13 cellular contexts compared by ENCODE assay signal in genomic region chr16:2517954-2518605, GRCh38. TPM values are rescaled to one million over a fixed set of nuclear protein-coding genes. Genes with fewer than 3 reads are reported as not detected.
A peak's percentile ranks its signal among the peaks of the same experiment; 100 is the strongest.
DNase-seq lines count a peak whose midpoint lies in the region; ATAC-seq and TF ChIP-seq lines count a peak whose summit lies in the region.
"Had no signal": no experiment of that assay in that cellular context is flagged by ENCODE, and none has a peak within 500 bp of the region (broad histone marks: within the 10 kb centered on the region; RNA-seq: fewer than 3 reads in every experiment).

No MANE protein-coding gene starts in this region.

- H3K4me3 ChIP-seq in AG04450 (ENCODE audit: low read depth, low read length) (no peak overlapping the region), HL-60 (replicated peaks; ENCODE audit: insufficient read depth, low read length) (no peak overlapping the region), parathyroid adenoma (ENCODE audit: low read depth, low read length) (no peak overlapping the region), H7 (ENCODE audit: insufficient read depth, low read depth, low read length) (no peak overlapping the region)
- H3K4me3 ChIP-seq: lung, SJCRH30 had no signal

- peak overlapping the region; percentile 2 for H3K4me2 ChIP-seq in parathyroid adenoma (ENCODE audit: low read length)

- peaks cover 21% of the 10 kb centered on the region for H3K36me3 Mint-ChIP-seq in endothelial cell (ENCODE audit: low read depth, unreplicated experiment)

- peaks cover 40% of the 10 kb centered on the region for H3K4me1 ChIP-seq in parathyroid adenoma

- DNase-seq in AG04450 (ENCODE audit: low read depth, low spot score) (no peak), HL-60 (ENCODE audit: low read depth in 1 of 2, low spot score in 1 of 2) (no peak), endothelial cell (ENCODE audit: low spot score) (no peak), H7 (no peak), NCI-H2081 treated with DMSO at 0.1 percent for 48 hours (lab: John Stamatoyannopoulos, UW) (no peak)
- DNase-seq: activated CD4-positive, alpha-beta T cell treated with anti-CD3 and anti-CD28 coated beads for 4 hours; SJCRH30 had no signal

- TF ChIP-seq CTCF in AG04450 (IDR thresholded peaks at IDR 0.05; ENCODE audit: low read depth, low read length), result no peak
- TF ChIP-seq CTCF in HL-60 (IDR thresholded peaks at IDR 0.05; ENCODE audit: insufficient read depth, low read length), result no peak
- no peak for TF ChIP-seq CTCF in endothelial cell (IDR thresholded peaks at IDR 0.05; ENCODE audit: unreplicated experiment)
- no peak for TF ChIP-seq CTCF in parathyroid adenoma (IDR thresholded peaks at IDR 0.05)

- no peak overlapping the region for H3K9ac ChIP-seq in parathyroid adenoma
- H3K9ac ChIP-seq: KMS-11 had no signal

- H3K27me3 ChIP-seq in AG04450 (ENCODE audit: control insufficient read depth, insufficient read depth, low read length), result no peaks in the 10 kb centered on the region
- no peaks in the 10 kb centered on the region for H3K27me3 ChIP-seq in HL-60 (ENCODE audit: insufficient read depth, poor library complexity, severe bottlenecking)
- no peaks in the 10 kb centered on the region for H3K27me3 ChIP-seq in parathyroid adenoma (ENCODE audit: control insufficient read depth, insufficient read depth, low read length)
- H3K27me3 ChIP-seq in H7 (ENCODE audit: control insufficient read depth, insufficient read depth, low read length), result no peaks in the 10 kb centered on the region
- H3K27me3 ChIP-seq: SJCRH30 had no signal

- H3K79me2 ChIP-seq in parathyroid adenoma, result peaks cover 53% of the 10 kb centered on the region

- H3K36me3 ChIP-seq in parathyroid adenoma (ENCODE audit: control insufficient read depth, insufficient read depth, low read length) (no peaks in the 10 kb centered on the region), H7 (replicated peaks; ENCODE audit: control insufficient read depth, insufficient read depth, low read length) (no peaks in the 10 kb centered on the region)
- H3K36me3 ChIP-seq: SJCRH30 had no signal

- peaks cover 36% of the 10 kb centered on the region for H3K27me3 Mint-ChIP-seq in endothelial cell (ENCODE audit: unreplicated experiment)

- CTCF ChIA-PET in AG04450 (lab: Charles Lee), result no interaction called here

- no peak overlapping the region for H3K27ac Mint-ChIP-seq in endothelial cell (ENCODE audit: unreplicated experiment)

- H3K9me3 Mint-ChIP-seq in endothelial cell (ENCODE audit: unreplicated experiment), result no peaks in the 10 kb centered on the region

- ATAC-seq in GM19395 (IDR thresholded peaks at IDR 0.05; ENCODE audit: unreplicated experiment), result no peak
- ATAC-seq in HG02938 (IDR thresholded peaks at IDR 0.05; ENCODE audit: unreplicated experiment), result no peak

- POLR2A ChIA-PET in AG04450 (lab: Yijun Ruan, JAX), result no interaction called here

- H3K9me3 ChIP-seq in AG04450 (ENCODE audit: control insufficient read depth, insufficient read depth, low read length) (peaks cover 4% of the 10 kb centered on the region; the same call in 1 of the 2 replicates), parathyroid adenoma (ENCODE audit: control insufficient read depth, low read length) (no peaks in the 10 kb centered on the region)
- H3K9me3 ChIP-seq: SJCRH30 had no signal

- peaks cover 44% of the 10 kb centered on the region for H3K4me1 Mint-ChIP-seq in endothelial cell (ENCODE audit: unreplicated experiment)

- H3K27ac ChIP-seq in AG04450 (ENCODE audit: low read depth, low read length) (peak overlapping the region; percentile 39), HL-60 (replicated peaks) (peak overlapping the region; percentile 86), parathyroid adenoma (no peak overlapping the region)
- H3K27ac ChIP-seq: KMS-11, SJCRH30 had no signal

- H3K4me3 Mint-ChIP-seq in endothelial cell (ENCODE audit: unreplicated experiment), result peak overlapping the region; percentile 73

- H2AFZ ChIP-seq in parathyroid adenoma, result no peak overlapping the region

RNA-seq across cellular contexts. Expression of gene AMDHD2, which starts 2.1 kb away (rescaled TPM):
- polyA plus RNA-seq in AG04450 (2011; rRNA removed), result 7.7 and 11.9 TPM in 2 replicates
- 8.0 and 11.3 TPM in 2 replicates for polyA minus RNA-seq in AG04450 (2011; rRNA and poly(A)+ RNA removed)
- 53.3 TPM for total RNA-seq in endothelial cell (ENCODE audit: unreplicated experiment)
- total RNA-seq in H7 (2014; rRNA removed; shearing (Covaris generic)), result 50.5 and 62.3 TPM in 2 replicates

RNA-seq across cellular contexts. Expression of gene ATP6V0C, which starts 4.3 kb away (rescaled TPM):
- 11.0 and 19.9 TPM in 2 replicates for polyA plus RNA-seq in AG04450 (2011; rRNA removed)
- 25.0 and 32.3 TPM in 2 replicates for polyA minus RNA-seq in AG04450 (2011; rRNA and poly(A)+ RNA removed)
- total RNA-seq in endothelial cell (ENCODE audit: unreplicated experiment), result 157 TPM
- 40.5 and 56.4 TPM in 2 replicates for total RNA-seq in H7 (2014; rRNA removed; shearing (Covaris generic))

RNA-seq across cellular contexts. Expression of gene CEMP1, which starts 13.1 kb away (rescaled TPM):
- polyA plus RNA-seq in AG04450 (2011; rRNA removed), result not detected in 2 replicates
- polyA minus RNA-seq in AG04450 (2011; rRNA and poly(A)+ RNA removed), result not detected in 2 replicates
- not detected for total RNA-seq in endothelial cell (ENCODE audit: unreplicated experiment)
- total RNA-seq in H7 (2014; rRNA removed; shearing (Covaris generic)), result not detected in 2 replicates
- total RNA-seq: bronchial epithelial cell, SJCRH30 had no signal

RNA-seq across cellular contexts. Expression of gene PDPK1, which starts 19.7 kb away (rescaled TPM):
- 27.7 and 32.4 TPM in 2 replicates for polyA plus RNA-seq in AG04450 (2011; rRNA removed)
- polyA minus RNA-seq in AG04450 (2011; rRNA and poly(A)+ RNA removed), result 19.9 and 23.4 TPM in 2 replicates
- 33.6 TPM for total RNA-seq in endothelial cell (ENCODE audit: unreplicated experiment)
- total RNA-seq in H7 (2014; rRNA removed; shearing (Covaris generic)), result 11.4 and 21.7 TPM in 2 replicates

RNA-seq across cellular contexts. Expression of gene TBC1D24, which starts 43.2 kb away (rescaled TPM):
- polyA plus RNA-seq in AG04450 (2011; rRNA removed), result 6.0 and 6.4 TPM in 2 replicates
- polyA minus RNA-seq in AG04450 (2011; rRNA and poly(A)+ RNA removed), result 12.0 and 13.2 TPM in 2 replicates
- total RNA-seq in endothelial cell (ENCODE audit: unreplicated experiment), result 17.3 TPM
- total RNA-seq in H7 (2014; rRNA removed; shearing (Covaris generic)), result 12.3 and 13.5 TPM in 2 replicates
